9 cellular contexts compared by ENCODE assay signal in genomic region chr22:39317756-39318506, GRCh38. TPM values are rescaled to one million over a fixed set of nuclear protein-coding genes. Genes with fewer than 3 reads are reported as not detected.
A peak's percentile ranks its signal among the peaks of the same experiment; 100 is the strongest.
DNase-seq lines count a peak whose midpoint lies in the region; ATAC-seq, FAIRE-seq and TF ChIP-seq lines count a peak whose summit lies in the region.
"Had no signal": no experiment of that assay in that cellular context is flagged by ENCODE, and none has a peak within 500 bp of the region (broad histone marks: within the 10 kb centered on the region; RNA-seq: fewer than 3 reads in every experiment).

No MANE protein-coding gene starts in this region.

- peak overlapping the region; percentile 67 to 85 (median 80) for H3K4me3 ChIP-seq in keratinocyte (ENCODE audit: control insufficient read depth in 2 of 3, extremely low read depth in 1 of 3, insufficient read depth in 2 of 3, low read depth in 1 of 3, low read length in 3 of 3)
- H3K4me3 ChIP-seq in thymus (ENCODE audit: low read length), result peak overlapping the region; percentile 70

- peaks cover 4% of the 10 kb centered on the region for H3K9me1 ChIP-seq in keratinocyte (ENCODE audit: control insufficient read depth, extremely low read depth, insufficient read depth, low read length)

- H3K27ac Mint-ChIP-seq in activated CD4-positive, alpha-beta T cell treated with anti-CD3 and anti-CD28 coated beads, Interleukin-2, amount 10 ng/mL, durations not matched to agents 7 days and 5 days, result peak overlapping the region; percentile 100
- peak overlapping the region; percentile 100 for H3K27ac Mint-ChIP-seq in activated naive CD8-positive, alpha-beta T cell

- H3K79me2 ChIP-seq in keratinocyte (ENCODE audit: control insufficient read depth, insufficient read depth, low read length), result peaks cover 62% of the 10 kb centered on the region

- H3K9ac ChIP-seq in keratinocyte (ENCODE audit: control insufficient read depth, extremely low read depth, insufficient read depth, low read length), result peak overlapping the region; percentile 100

- peak overlapping the region; percentile 95 for H3K4me3 Mint-ChIP-seq in activated CD4-positive, alpha-beta T cell treated with anti-CD3 and anti-CD28 coated beads, Interleukin-2, amount 10 ng/mL, durations not matched to agents 7 days and 5 days
- H3K4me3 Mint-ChIP-seq in activated naive CD8-positive, alpha-beta T cell, result peak overlapping the region; percentile 97

- H2AFZ ChIP-seq in keratinocyte (ENCODE audit: control insufficient read depth, low read length), result no peak overlapping the region

- H3K27me3 Mint-ChIP-seq in activated CD4-positive, alpha-beta T cell treated with anti-CD3 and anti-CD28 coated beads, Interleukin-2, amount 10 ng/mL, durations not matched to agents 7 days and 5 days, result no peaks in the 10 kb centered on the region
- H3K27me3 Mint-ChIP-seq in activated naive CD8-positive, alpha-beta T cell, result no peaks in the 10 kb centered on the region

- dilution Hi-C loops in keratinocyte (cut with MboI; ENCODE audit: extremely low pct_ligation_motif_present, low sequenced_read_pairs), result no loop called here

- CTCF ChIA-PET in activated CD4-positive, alpha-beta T cell treated with anti-CD3 and anti-CD28 coated beads, Interleukin-2, amount 10 ng/mL, durations not matched to agents 7 days and 5 days (lab: Charles Lee), result interaction anchor here (0.6 to 5.2 kb wide), 15 partner anchors 9 to 211 kb away, joined by 3 to 36 read pairs (median 5); no protein-coding TSS in a partner anchor

- POLR2A ChIA-PET in activated CD4-positive, alpha-beta T cell treated with anti-CD3 and anti-CD28 coated beads, Interleukin-2, amount 10 ng/mL, durations not matched to agents 7 days and 5 days (lab: Charles Lee), result interaction anchor here (0.6 to 2.0 kb wide), 2 partner anchors 202 kb away, joined by 3 to 10 read pairs; partner anchors contain the start of gene ATF4

- peak overlapping the region; percentile 87 for H3K4me2 ChIP-seq in keratinocyte (ENCODE audit: control insufficient read depth, extremely low read depth, insufficient read depth, low read depth, low read length)

- no peak for DNase-seq in activated CD4-positive, alpha-beta T cell treated with anti-CD3 and anti-CD28 coated beads, Interleukin-2, amount 10 ng/mL, durations not matched to agents 7 days and 5 days
- no peak for DNase-seq in activated CD4-positive, alpha-beta T cell treated with anti-CD3 and anti-CD28 coated beads, Interleukin-2, amount 50 U/mL, for 48 hours
- DNase-seq in keratinocyte (ENCODE audit: low read depth, low spot score), result peak; percentile 40

- ATAC-seq in GM21526 (IDR thresholded peaks at IDR 0.05; ENCODE audit: low FRiP score, unreplicated experiment) (no peak), GM21528 (IDR thresholded peaks at IDR 0.05; ENCODE audit: low FRiP score, unreplicated experiment) (no peak), HG02840 (IDR thresholded peaks at IDR 0.05; ENCODE audit: low FRiP score, unreplicated experiment) (no peak)

- H3K9me3 ChIP-seq in keratinocyte (ENCODE audit: control insufficient read depth, low read depth, low read length), result no peaks in the 10 kb centered on the region
- H3K9me3 ChIP-seq in thymus (ENCODE audit: control insufficient read depth), result no peaks in the 10 kb centered on the region

- no peak for FAIRE-seq in keratinocyte (lab: Jason Lieb, UNC)
- FAIRE-seq: G401.6 had no signal

- H3K4me1 ChIP-seq in keratinocyte (ENCODE audit: control insufficient read depth, extremely low read depth, insufficient read depth, low read length) (peaks cover 32% of the 10 kb centered on the region), thymus (ENCODE audit: control insufficient read depth, insufficient read depth, low read length) (no peaks in the 10 kb centered on the region)

- H3K27me3 ChIP-seq in keratinocyte (ENCODE audit: control insufficient read depth, extremely low read depth, insufficient read depth, low read length) (no peaks in the 10 kb centered on the region), thymus (ENCODE audit: control insufficient read depth, insufficient read depth) (no peaks in the 10 kb centered on the region)

- H3K27ac ChIP-seq in keratinocyte (ENCODE audit: control insufficient read depth, insufficient read depth, low read length) (peak overlapping the region; percentile 99), thymus (ENCODE audit: low read depth) (no peak overlapping the region)

- peaks cover 47% of the 10 kb centered on the region for H3K4me1 Mint-ChIP-seq in activated CD4-positive, alpha-beta T cell treated with anti-CD3 and anti-CD28 coated beads, Interleukin-2, amount 10 ng/mL, durations not matched to agents 7 days and 5 days
- peaks cover 38% of the 10 kb centered on the region for H3K4me1 Mint-ChIP-seq in activated naive CD8-positive, alpha-beta T cell (ENCODE audit: low read depth)

- H4K20me1 ChIP-seq in keratinocyte (ENCODE audit: control insufficient read depth, extremely low read depth, insufficient read depth, low read length), result peaks cover 51% of the 10 kb centered on the region

- H3K36me3 ChIP-seq in keratinocyte (ENCODE audit: control insufficient read depth in 2 of 2, extremely low read depth in 1 of 2, insufficient read depth in 2 of 2, low read length in 2 of 2) (peaks cover 44 to 62% of the 10 kb centered on the region in 2 experiments), thymus (ENCODE audit: control insufficient read depth, insufficient read depth) (peaks cover 53% of the 10 kb centered on the region)

- no peaks in the 10 kb centered on the region for H3K9me3 Mint-ChIP-seq in activated CD4-positive, alpha-beta T cell treated with anti-CD3 and anti-CD28 coated beads, Interleukin-2, amount 10 ng/mL, durations not matched to agents 7 days and 5 days
- H3K9me3 Mint-ChIP-seq in activated naive CD8-positive, alpha-beta T cell (ENCODE audit: low read depth), result no peaks in the 10 kb centered on the region

- peaks cover 62% of the 10 kb centered on the region for H3K36me3 Mint-ChIP-seq in activated CD4-positive, alpha-beta T cell treated with anti-CD3 and anti-CD28 coated beads, Interleukin-2, amount 10 ng/mL, durations not matched to agents 7 days and 5 days (ENCODE audit: low read depth)
- H3K36me3 Mint-ChIP-seq in activated naive CD8-positive, alpha-beta T cell, result peaks cover 27% of the 10 kb centered on the region

- no peak for TF ChIP-seq CTCF in keratinocyte (optimal IDR thresholded peaks at IDR 0.05 in 1 of 3, IDR thresholded peaks at IDR 0.05 in 1 of 3, conservative IDR thresholded peaks at IDR 0.05 in 1 of 3; ENCODE audit: extremely low read depth in 1 of 3, insufficient read depth in 2 of 3, low read length in 3 of 3)

- 66% methylated on average over 9 of the region's 9 CpGs for WGBS in thymus

RNA-seq across cellular contexts. Expression of gene RPL3, which starts 1.5 kb away (rescaled TPM):
- total RNA-seq in activated CD4-positive, alpha-beta T cell treated with anti-CD3 and anti-CD28 coated beads, Interleukin-2, amount 10 ng/mL, durations not matched to agents 7 days and 5 days, result 1,000 to 10,000 TPM; 1,621 to 1,780 TPM
- 2,424 to 2,611 TPM (median 2,538 TPM) in 3 replicates for polyA plus RNA-seq in keratinocyte
- polyA plus RNA-seq in keratinocyte (2011; ENCODE audit: low read depth), result 2,618 TPM
- polyA plus RNA-seq in keratinocyte (2011; cell fraction: cytosol; rRNA removed), result 2,037 and 2,979 TPM in 2 replicates
- polyA plus RNA-seq in keratinocyte (2011; cell fraction: nucleus; rRNA removed), result 1,267 and 1,276 TPM in 2 replicates
- 2,146 and 2,726 TPM in 2 replicates for polyA plus RNA-seq in keratinocyte (2012; ENCODE audit: low replicate concordance)
- 1,617 to 1,755 TPM (median 1,669 TPM) in 3 replicates for polyA minus RNA-seq in keratinocyte
- 2,002 TPM for polyA minus RNA-seq in keratinocyte (2011; cell fraction: cytosol; rRNA and poly(A)+ RNA removed)
- polyA minus RNA-seq in keratinocyte (2011; cell fraction: nucleus; rRNA and poly(A)+ RNA removed), result 534 and 588 TPM in 2 replicates
- 2,946 TPM for polyA plus RNA-seq in thymus

RNA-seq across cellular contexts. Expression of gene SYNGR1, which starts 31.9 kb away (rescaled TPM):
- total RNA-seq in activated CD4-positive, alpha-beta T cell treated with anti-CD3 and anti-CD28 coated beads, Interleukin-2, amount 10 ng/mL, durations not matched to agents 7 days and 5 days, result under 1 TPM; 0.42 to 0.77 TPM
- polyA plus RNA-seq in keratinocyte, result 0.63 to 1.4 TPM (median 0.76 TPM) in 3 replicates
- polyA plus RNA-seq in keratinocyte (2011; ENCODE audit: low read depth), result 0.67 TPM
- 1.2 and 2.7 TPM in 2 replicates for polyA plus RNA-seq in keratinocyte (2011; cell fraction: cytosol; rRNA removed)
- 1.5 and 2.7 TPM in 2 replicates for polyA plus RNA-seq in keratinocyte (2011; cell fraction: nucleus; rRNA removed)
- 0.78 and 2.2 TPM in 2 replicates for polyA plus RNA-seq in keratinocyte (2012; ENCODE audit: low replicate concordance)
- polyA minus RNA-seq in keratinocyte, result 0.54 to 1.9 TPM (median 0.56 TPM) in 3 replicates
- 1.5 TPM for polyA minus RNA-seq in keratinocyte (2011; cell fraction: cytosol; rRNA and poly(A)+ RNA removed)
- 0.62 and 1.3 TPM in 2 replicates for polyA minus RNA-seq in keratinocyte (2011; cell fraction: nucleus; rRNA and poly(A)+ RNA removed)
- polyA plus RNA-seq in thymus, result 6.1 TPM
